1 cellular context compared by ENCODE assay signal in genomic region chrX:150421816-150422215, GRCh38.
TF ChIP-seq lines count a peak whose summit lies in the region.

No MANE protein-coding gene starts in this region.

TF ChIP-seq in HepG2, 621 proteins besides CTCF, POLR2A, EP300 and RAD21:
- no peak for TF ChIP-seq MEIS1 (CRISPR knock-in tag; IDR thresholded peaks at IDR 0.05; ENCODE audit: borderline replicate concordance)
- TF ChIP-seq MAFK (conservative IDR thresholded peaks at IDR 0.05 in 1 of 2, IDR thresholded peaks at IDR 0.05 in 1 of 2; ENCODE audit: low read length in 2 of 2), result no peak
- TF ChIP-seq RNF2 (conservative IDR thresholded peaks at IDR 0.05; ENCODE audit: low read depth), result no peak
- TF ChIP-seq ISX (CRISPR knock-in tag; conservative IDR thresholded peaks at IDR 0.05), result no peak
- TF ChIP-seq KAT8 (CRISPR knock-in tag; IDR thresholded peaks at IDR 0.05), result no peak
- TF ChIP-seq ZBTB4 (CRISPR knock-in tag; IDR thresholded peaks at IDR 0.05; ENCODE audit: borderline replicate concordance), result no peak
- TF ChIP-seq ZNF569 (CRISPR knock-in tag; IDR thresholded peaks at IDR 0.05; ENCODE audit: borderline replicate concordance), result no peak
- no peak for TF ChIP-seq ZBTB20 (CRISPR knock-in tag; IDR thresholded peaks at IDR 0.05; ENCODE audit: borderline replicate concordance, low read depth)
- TF ChIP-seq ZBTB44 (CRISPR knock-in tag; IDR thresholded peaks at IDR 0.05), result no peak
- no peak for TF ChIP-seq ZFP36L2 (CRISPR knock-in tag; IDR thresholded peaks at IDR 0.05)
- TF ChIP-seq ZBTB43 (CRISPR knock-in tag; conservative IDR thresholded peaks at IDR 0.05), result no peak
- no peak for TF ChIP-seq ZNF496 (CRISPR knock-in tag; IDR thresholded peaks at IDR 0.05; ENCODE audit: insufficient replicate concordance)
- no peak for TF ChIP-seq ZNF430 (CRISPR knock-in tag; IDR thresholded peaks at IDR 0.05)
- no peak for TF ChIP-seq ZC3H4 (CRISPR knock-in tag; IDR thresholded peaks at IDR 0.05; ENCODE audit: borderline replicate concordance)
TF ChIP-seq in HepG2: peak in this region for 0.
